8 cellular contexts compared by ENCODE assay signal in the genomic region with DNA sequence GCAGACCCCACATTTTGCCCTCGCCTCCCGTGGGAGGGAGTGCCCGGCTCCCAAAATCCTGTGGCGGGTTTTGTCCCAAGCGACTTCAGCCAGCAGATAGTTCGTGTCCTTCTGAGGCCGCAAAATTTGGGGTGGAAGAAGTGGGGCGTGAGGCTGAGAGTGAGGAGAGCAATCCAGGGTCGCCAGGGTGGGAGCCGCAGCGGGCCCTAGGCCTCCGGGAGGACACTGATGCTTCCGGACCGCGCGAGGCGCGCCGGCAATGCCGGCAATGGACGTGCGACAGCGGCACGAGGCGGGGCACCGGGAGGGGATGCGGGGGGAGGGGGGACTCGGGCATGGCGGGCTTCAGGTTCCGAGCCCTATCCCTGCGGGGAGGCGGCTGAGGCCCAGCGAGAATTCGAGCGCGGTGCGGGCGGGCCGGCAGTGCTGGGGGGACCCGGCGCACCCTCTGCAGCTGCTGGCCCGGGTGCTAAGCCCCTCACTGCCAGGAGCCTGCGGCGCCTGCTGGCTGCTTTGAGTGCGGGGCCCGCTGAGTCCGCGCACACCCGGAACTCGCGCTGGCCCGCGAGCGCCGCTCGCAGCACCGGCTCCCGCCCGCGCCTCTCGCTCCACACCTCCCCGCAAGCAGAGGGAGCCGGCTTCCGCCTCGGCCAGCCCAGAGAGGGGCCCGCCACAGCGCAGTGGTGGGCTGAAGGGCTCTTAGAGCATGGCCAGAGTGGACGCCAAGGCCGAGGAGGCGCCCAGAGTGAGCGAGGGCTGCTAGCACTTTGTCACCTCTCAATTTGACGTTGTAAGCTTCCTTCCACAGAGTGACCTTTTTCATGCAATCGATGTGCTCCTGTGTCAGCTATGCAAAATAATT.
DNase-seq lines count a peak whose midpoint lies in the region; ATAC-seq and TF ChIP-seq lines count a peak whose summit lies in the region.

No MANE protein-coding gene starts in this region.

- no peaks in the 10 kb centered on the region for H3K27me3 Mint-ChIP-seq in T-helper 17 cell

- intact Hi-C loops in uterus (cut with DNase I; ENCODE audit: low total_unique reads): no loop called here

- H3K9me3 ChIP-seq in GM23248 (ENCODE audit: low read depth): no peaks in the 10 kb centered on the region
- no peaks in the 10 kb centered on the region for H3K9me3 ChIP-seq in T-helper 17 cell (ENCODE audit: control insufficient read depth, low read length, poor library complexity, severe bottlenecking)
- H3K9me3 ChIP-seq in uterus: no peaks in the 10 kb centered on the region

- H3K4me2 ChIP-seq in GM23248 (ENCODE audit: unreplicated experiment): peak overlapping the region; percentile 59

- H2AFZ ChIP-seq in GM23248: peak overlapping the region; percentile 86

- H3K4me3 ChIP-seq in GM23248 (peak overlapping the region; percentile 79), rectal smooth muscle tissue (ENCODE audit: low read length) (peak overlapping the region; percentile 72), uterus (peak overlapping the region; percentile 53 to 55)

- H3K27me3 ChIP-seq in GM23248 (replicated peaks; ENCODE audit: insufficient read depth): no peaks in the 10 kb centered on the region
- H3K27me3 ChIP-seq in rectal smooth muscle tissue (ENCODE audit: control insufficient read depth, insufficient read depth, low read length): no peaks in the 10 kb centered on the region
- H3K27me3 ChIP-seq in uterus: no peaks in the 10 kb centered on the region

- no peaks in the 10 kb centered on the region for H3F3A ChIP-seq in GM23248 (ENCODE audit: insufficient read depth)

- H3K9me2 ChIP-seq in GM23248 (ENCODE audit: insufficient read depth): no peaks in the 10 kb centered on the region

- H3K79me2 ChIP-seq in GM23248 (ENCODE audit: insufficient read depth): no peaks in the 10 kb centered on the region

- 1% methylated on average over 49 to 51 of the region's 73 CpGs for WGBS in GM23248 (ENCODE audit: low coverage in 1 of 2, low lambda C conversion rate in 2 of 2, missing lambda C conversion rate in 2 of 2), 2 experiments

- peak in 1 of 2 donors; percentile 8 for TF ChIP-seq POLR2A in uterus (IDR thresholded peaks at IDR 0.05)

- H3K9ac ChIP-seq in GM23248 (peak overlapping the region; percentile 77), rectal smooth muscle tissue (ENCODE audit: low read length) (no peak overlapping the region)

- peaks cover 42% of the 10 kb centered on the region for H3K4me1 Mint-ChIP-seq in T-helper 17 cell

- H3K36me3 ChIP-seq in GM23248 (ENCODE audit: low read depth): no peaks in the 10 kb centered on the region
- H3K36me3 ChIP-seq in rectal smooth muscle tissue (ENCODE audit: control insufficient read depth, insufficient read depth, low read length): no peaks in the 10 kb centered on the region
- no peaks in the 10 kb centered on the region for H3K36me3 ChIP-seq in uterus

- H3K4me3 Mint-ChIP-seq in T-helper 17 cell: peak overlapping the region; percentile 97

- peak; percentile 85 for ATAC-seq in T-helper 17 cell

- H4K20me1 ChIP-seq in GM23248 (ENCODE audit: insufficient read depth): no peaks in the 10 kb centered on the region

- in situ Hi-C loops in GM23248 (cut with MboI): loop anchor here (25.0 kb wide), 1 partner anchor 842 kb away; no protein-coding TSS in a partner anchor

- H3K27ac Mint-ChIP-seq in T-helper 17 cell: peak overlapping the region; percentile 82

- no peak overlapping the region for H3K27ac ChIP-seq in GM23248
- peak overlapping the region; percentile 64 for H3K27ac ChIP-seq in rectal smooth muscle tissue (ENCODE audit: low read depth, low read length)
- peak overlapping the region; percentile 60 to 68 for H3K27ac ChIP-seq in uterus

- peak; percentile 16 for DNase-seq in GDM1 (lab: John Stamatoyannopoulos, UW)
- peak; percentile 79 for DNase-seq in GM23248
- DNase-seq in LHCN-M2 (ENCODE audit: low read depth): peak; percentile 48
- DNase-seq in T-helper 17 cell: peak; percentile 62 to 66 (median 66)
- DNase-seq in anterior cingulate cortex (lab: John Stamatoyannopoulos, UW): peak in 57 of 58 donors; percentile 34 to 93 (median 84)
- peak; percentile 73 for DNase-seq in hepatic stellate cell (ENCODE audit: low spot score)
- DNase-seq in uterus: peak; percentile 75 to 82

- no peaks in the 10 kb centered on the region for H3K36me3 Mint-ChIP-seq in T-helper 17 cell (ENCODE audit: low read depth)

- TF ChIP-seq CTCF in uterus (IDR thresholded peaks at IDR 0.05): peak in 2 of 4 experiments; percentile 6 to 89

- no peaks in the 10 kb centered on the region for H3K4me1 ChIP-seq in GM23248 (ENCODE audit: insufficient read depth)
- peaks cover 2% of the 10 kb centered on the region for H3K4me1 ChIP-seq in rectal smooth muscle tissue (ENCODE audit: control insufficient read depth, insufficient read depth, low read length)
- no peaks in the 10 kb centered on the region for H3K4me1 ChIP-seq in uterus

Comparison
In these comparisons a context has a peak if more than half of its experiments do, and no peak if none do; other contexts are left out.
1. DNase-seq: peak in every context shown above with its lines; median percentile 84 in anterior cingulate cortex; 79 in GM23248; 78 in uterus; 73 in hepatic stellate cell; 66 in T-helper 17 cell; 48 in LHCN-M2; 16 in GDM1.